8 cellular contexts compared by ENCODE assay signal in the genomic region with DNA sequence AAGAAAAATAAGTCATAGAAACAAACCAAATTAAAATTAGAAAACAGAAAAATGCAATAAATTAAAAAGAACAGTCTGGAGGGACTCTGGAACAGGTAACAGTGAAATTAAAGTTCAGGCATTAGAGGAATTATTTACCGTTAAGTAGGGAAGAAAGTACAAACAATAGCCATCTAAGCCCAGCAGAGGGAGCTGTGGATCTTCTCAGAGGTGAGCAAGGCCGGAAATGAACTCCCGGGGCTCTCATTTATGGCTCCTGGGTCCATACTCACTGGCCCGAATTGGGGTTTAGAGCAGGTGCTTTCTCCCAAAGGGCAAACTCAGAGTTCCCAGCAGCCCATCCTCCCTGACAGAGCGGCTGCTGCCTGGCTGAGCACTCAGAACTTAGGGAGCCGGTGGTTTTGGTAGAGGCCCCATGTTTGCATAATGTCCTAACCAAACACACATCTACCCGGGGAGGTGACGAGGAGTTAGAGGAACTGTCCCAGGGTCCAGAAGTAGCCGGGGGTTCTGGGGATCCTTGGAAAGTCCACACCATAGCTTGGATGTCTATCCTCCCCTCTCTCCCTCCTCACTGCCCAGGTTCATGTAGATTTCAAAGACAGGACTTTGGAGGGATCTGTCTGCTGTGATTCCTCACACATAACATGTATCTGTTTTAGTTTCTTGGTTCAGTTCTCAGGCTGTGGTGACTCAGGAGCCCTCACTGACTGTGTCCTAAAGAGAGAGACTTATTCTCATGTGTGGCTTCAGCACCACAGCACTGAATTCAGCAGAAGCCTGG.
DNase-seq lines count a peak whose midpoint lies in the region; ATAC-seq, FAIRE-seq and TF ChIP-seq lines count a peak whose summit lies in the region.

No MANE protein-coding gene starts in this region.

- peak overlapping the region; percentile 99 for H2AFZ ChIP-seq in OCI-LY3 (ENCODE audit: low read depth, low read length)

- H3K4me3 ChIP-seq in AG10803 (ENCODE audit: low read length) (no peak overlapping the region), OCI-LY3 (ENCODE audit: low read length) (peak overlapping the region; percentile 67), fibroblast of pulmonary artery (replicated peaks; ENCODE audit: low read depth, low read length) (no peak overlapping the region), pancreas (peak overlapping the region in 2 of 4 donors; percentile 16 to 18)

- H3K9me3 ChIP-seq in OCI-LY3 (ENCODE audit: insufficient read depth, low read length) = no peaks in the 10 kb centered on the region
- no peaks in the 10 kb centered on the region for H3K9me3 ChIP-seq in pancreas

- 21 to 30% methylated on average over 9 of the region's 9 CpGs for WGBS in pancreas, 2 donors

- no peaks in the 10 kb centered on the region for H3K79me2 ChIP-seq in OCI-LY3 (ENCODE audit: low read length)

- H3K27ac ChIP-seq in OCI-LY3 (ENCODE audit: low read length) (peak overlapping the region; percentile 55), pancreas (no peak overlapping the region)

- H4K20me1 ChIP-seq in OCI-LY3 (ENCODE audit: insufficient read depth, low read length) = no peaks in the 10 kb centered on the region

- H3K36me3 ChIP-seq in OCI-LY3 (replicated peaks; ENCODE audit: low read depth, low read length) (no peaks in the 10 kb centered on the region), pancreas (no peaks in the 10 kb centered on the region)

- no peak for FAIRE-seq in pancreas (lab: Jason Lieb, UNC)

- ATAC-seq in GM18511 (IDR thresholded peaks at IDR 0.05; ENCODE audit: unreplicated experiment) (peak; percentile 58), pancreas (peak; percentile 79 to 99 (median 98)), HG03378 (IDR thresholded peaks at IDR 0.05; ENCODE audit: unreplicated experiment) (no peak)

- peak; percentile 81 for TF ChIP-seq CTCF in AG10803 (conservative IDR thresholded peaks at IDR 0.05; ENCODE audit: low read length)
- peak; percentile 89 for TF ChIP-seq CTCF in OCI-LY3 (IDR thresholded peaks at IDR 0.05; ENCODE audit: low read depth, low read length)
- peak; percentile 76 for TF ChIP-seq CTCF in fibroblast of pulmonary artery (IDR thresholded peaks at IDR 0.05; ENCODE audit: low read length, missing control alignments)
- peak; percentile 33 to 64 (median 50) for TF ChIP-seq CTCF in pancreas (IDR thresholded peaks at IDR 0.05)

- DNase-seq in AG10803 (ENCODE audit: low read depth) (peak; percentile 75), HuH-7 (ENCODE audit: low spot score) (peak; percentile 64), activated T-cell treated with anti-CD3 and anti-CD28 coated beads for 24 hours (ENCODE audit: low read depth) (peak; percentile 46), fibroblast of pulmonary artery (ENCODE audit: low read depth) (peak; percentile 78), pancreas (peak in 4 of 6 donors; percentile 46 to 63 (median 56))

- H3K9ac ChIP-seq in OCI-LY3 (ENCODE audit: low read length) = peak overlapping the region; percentile 66

- H3K27me3 ChIP-seq in OCI-LY3 (ENCODE audit: low read depth, low read length) (no peaks in the 10 kb centered on the region), pancreas (peaks cover 0 to 3% (median 0%) of the 10 kb centered on the region in 4 donors)

- H3K4me2 ChIP-seq in OCI-LY3 (ENCODE audit: low read length) = peak overlapping the region; percentile 81

- H3K4me1 ChIP-seq in OCI-LY3 (ENCODE audit: low read length) (peaks cover 30% of the 10 kb centered on the region), pancreas (no peaks in the 10 kb centered on the region)

- intact Hi-C loops in pancreas (cut with DNase I) = no loop called here
